1 cellular context compared by ENCODE assay signal in the genomic region with DNA sequence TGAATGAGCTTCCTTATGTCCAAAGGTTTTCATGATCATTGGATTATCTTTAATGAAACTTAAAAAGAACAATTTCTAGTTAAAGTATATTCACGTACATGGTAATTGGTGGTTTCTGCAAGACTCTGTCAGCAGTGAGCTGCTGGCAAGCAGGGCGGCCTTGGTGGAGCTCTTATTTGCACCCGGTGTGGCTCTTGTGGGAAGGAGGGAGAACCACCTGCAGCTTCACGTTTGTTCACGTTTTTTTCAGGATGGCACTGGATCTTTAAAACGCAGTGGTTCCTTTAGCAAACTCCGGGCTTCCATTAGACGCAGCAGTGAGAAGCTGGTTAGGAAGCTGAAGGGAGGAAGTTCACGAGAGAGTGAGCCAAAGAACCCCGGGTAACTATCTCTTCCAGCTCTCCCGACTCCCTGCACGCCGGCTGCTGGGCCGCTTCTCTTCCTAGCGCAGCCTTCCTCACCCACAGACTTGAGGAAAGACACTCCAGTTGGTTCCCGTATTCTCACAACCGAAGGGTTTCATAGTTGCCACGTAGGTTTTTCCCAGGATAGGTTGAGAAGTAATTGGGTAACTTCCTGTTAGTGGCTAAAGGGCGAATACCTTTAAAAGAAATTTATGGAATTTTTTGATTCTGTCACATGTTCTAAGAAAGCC.
TF ChIP-seq lines count a peak whose summit lies in the region.

No MANE protein-coding gene starts in this region.

TF ChIP-seq in GM23338, 12 proteins besides CTCF, POLR2A, EP300 and RAD21:
- TF ChIP-seq JUNB (IDR thresholded peaks at IDR 0.05; ENCODE audit: unreplicated experiment) (no peak), NANOG (IDR thresholded peaks at IDR 0.05; ENCODE audit: borderline replicate concordance) (no peak), ZNF331 (CRISPR knock-in tag; IDR thresholded peaks at IDR 0.05; ENCODE audit: low read depth) (no peak), CREB1 (CRISPR knock-in tag; IDR thresholded peaks at IDR 0.05; ENCODE audit: low read depth) (no peak), ZNF114 (CRISPR knock-in tag; IDR thresholded peaks at IDR 0.05) (no peak), STAT1 (IDR thresholded peaks at IDR 0.05; ENCODE audit: unreplicated experiment) (no peak), EZH2 (IDR thresholded peaks at IDR 0.05; ENCODE audit: low read depth, unreplicated experiment) (no peak), EZH2phosphoT487 (IDR thresholded peaks at IDR 0.05; ENCODE audit: unreplicated experiment) (no peak), POLR2AphosphoS5 (IDR thresholded peaks at IDR 0.05; ENCODE audit: low read depth) (no peak)
- TF ChIP-seq, protein P1, sequence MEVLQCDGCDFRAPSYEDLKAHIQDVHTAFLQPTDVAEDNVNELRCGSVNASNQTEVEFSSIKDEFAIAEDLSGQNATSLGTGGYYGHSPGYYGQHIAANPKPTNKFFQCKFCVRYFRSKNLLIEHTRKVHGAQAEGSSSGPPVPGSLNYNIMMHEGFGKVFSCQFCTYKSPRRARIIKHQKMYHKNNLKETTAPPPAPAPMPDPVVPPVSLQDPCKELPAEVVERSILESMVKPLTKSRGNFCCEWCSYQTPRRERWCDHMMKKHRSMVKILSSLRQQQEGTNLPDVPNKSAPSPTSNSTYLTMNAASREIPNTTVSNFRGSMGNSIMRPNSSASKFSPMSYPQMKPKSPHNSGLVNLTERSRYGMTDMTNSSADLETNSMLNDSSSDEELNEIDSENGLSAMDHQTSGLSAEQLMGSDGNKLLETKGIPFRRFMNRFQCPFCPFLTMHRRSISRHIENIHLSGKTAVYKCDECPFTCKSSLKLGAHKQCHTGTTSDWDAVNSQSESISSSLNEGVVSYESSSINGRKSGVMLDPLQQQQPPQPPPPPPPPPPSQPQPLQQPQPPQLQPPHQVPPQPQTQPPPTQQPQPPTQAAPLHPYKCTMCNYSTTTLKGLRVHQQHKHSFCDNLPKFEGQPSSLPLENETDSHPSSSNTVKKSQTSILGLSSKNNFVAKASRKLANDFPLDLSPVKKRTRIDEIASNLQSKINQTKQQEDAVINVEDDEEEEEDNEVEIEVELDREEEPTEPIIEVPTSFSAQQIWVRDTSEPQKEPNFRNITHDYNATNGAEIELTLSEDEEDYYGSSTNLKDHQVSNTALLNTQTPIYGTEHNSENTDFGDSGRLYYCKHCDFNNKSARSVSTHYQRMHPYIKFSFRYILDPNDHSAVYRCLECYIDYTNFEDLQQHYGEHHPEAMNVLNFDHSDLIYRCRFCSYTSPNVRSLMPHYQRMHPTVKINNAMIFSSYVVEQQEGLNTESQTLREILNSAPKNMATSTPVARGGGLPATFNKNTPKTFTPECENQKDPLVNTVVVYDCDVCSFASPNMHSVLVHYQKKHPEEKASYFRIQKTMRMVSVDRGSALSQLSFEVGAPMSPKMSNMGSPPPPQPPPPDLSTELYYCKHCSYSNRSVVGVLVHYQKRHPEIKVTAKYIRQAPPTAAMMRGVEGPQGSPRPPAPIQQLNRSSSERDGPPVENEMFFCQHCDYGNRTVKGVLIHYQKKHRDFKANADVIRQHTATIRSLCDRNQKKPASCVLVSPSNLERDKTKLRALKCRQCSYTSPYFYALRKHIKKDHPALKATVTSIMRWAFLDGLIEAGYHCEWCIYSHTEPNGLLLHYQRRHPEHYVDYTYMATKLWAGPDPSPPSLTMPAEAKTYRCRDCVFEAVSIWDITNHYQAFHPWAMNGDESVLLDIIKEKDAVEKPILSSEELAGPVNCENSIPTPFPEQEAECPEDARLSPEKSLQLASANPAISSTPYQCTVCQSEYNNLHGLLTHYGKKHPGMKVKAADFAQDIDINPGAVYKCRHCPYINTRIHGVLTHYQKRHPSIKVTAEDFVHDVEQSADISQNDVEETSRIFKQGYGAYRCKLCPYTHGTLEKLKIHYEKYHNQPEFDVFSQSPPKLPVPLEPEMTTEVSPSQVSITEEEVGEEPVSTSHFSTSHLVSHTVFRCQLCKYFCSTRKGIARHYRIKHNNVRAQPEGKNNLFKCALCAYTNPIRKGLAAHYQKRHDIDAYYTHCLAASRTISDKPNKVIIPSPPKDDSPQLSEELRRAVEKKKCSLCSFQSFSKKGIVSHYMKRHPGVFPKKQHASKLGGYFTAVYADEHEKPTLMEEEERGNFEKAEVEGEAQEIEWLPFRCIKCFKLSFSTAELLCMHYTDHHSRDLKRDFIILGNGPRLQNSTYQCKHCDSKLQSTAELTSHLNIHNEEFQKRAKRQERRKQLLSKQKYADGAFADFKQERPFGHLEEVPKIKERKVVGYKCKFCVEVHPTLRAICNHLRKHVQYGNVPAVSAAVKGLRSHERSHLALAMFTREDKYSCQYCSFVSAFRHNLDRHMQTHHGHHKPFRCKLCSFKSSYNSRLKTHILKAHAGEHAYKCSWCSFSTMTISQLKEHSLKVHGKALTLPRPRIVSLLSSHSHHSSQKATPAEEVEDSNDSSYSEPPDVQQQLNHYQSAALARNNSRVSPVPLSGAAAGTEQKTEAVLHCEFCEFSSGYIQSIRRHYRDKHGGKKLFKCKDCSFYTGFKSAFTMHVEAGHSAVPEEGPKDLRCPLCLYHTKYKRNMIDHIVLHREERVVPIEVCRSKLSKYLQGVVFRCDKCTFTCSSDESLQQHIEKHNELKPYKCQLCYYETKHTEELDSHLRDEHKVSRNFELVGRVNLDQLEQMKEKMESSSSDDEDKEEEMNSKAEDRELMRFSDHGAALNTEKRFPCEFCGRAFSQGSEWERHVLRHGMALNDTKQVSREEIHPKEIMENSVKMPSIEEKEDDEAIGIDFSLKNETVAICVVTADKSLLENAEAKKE (CRISPR knock-in tag; IDR thresholded peaks at IDR 0.05), result no peak
- TF ChIP-seq, protein P2, sequence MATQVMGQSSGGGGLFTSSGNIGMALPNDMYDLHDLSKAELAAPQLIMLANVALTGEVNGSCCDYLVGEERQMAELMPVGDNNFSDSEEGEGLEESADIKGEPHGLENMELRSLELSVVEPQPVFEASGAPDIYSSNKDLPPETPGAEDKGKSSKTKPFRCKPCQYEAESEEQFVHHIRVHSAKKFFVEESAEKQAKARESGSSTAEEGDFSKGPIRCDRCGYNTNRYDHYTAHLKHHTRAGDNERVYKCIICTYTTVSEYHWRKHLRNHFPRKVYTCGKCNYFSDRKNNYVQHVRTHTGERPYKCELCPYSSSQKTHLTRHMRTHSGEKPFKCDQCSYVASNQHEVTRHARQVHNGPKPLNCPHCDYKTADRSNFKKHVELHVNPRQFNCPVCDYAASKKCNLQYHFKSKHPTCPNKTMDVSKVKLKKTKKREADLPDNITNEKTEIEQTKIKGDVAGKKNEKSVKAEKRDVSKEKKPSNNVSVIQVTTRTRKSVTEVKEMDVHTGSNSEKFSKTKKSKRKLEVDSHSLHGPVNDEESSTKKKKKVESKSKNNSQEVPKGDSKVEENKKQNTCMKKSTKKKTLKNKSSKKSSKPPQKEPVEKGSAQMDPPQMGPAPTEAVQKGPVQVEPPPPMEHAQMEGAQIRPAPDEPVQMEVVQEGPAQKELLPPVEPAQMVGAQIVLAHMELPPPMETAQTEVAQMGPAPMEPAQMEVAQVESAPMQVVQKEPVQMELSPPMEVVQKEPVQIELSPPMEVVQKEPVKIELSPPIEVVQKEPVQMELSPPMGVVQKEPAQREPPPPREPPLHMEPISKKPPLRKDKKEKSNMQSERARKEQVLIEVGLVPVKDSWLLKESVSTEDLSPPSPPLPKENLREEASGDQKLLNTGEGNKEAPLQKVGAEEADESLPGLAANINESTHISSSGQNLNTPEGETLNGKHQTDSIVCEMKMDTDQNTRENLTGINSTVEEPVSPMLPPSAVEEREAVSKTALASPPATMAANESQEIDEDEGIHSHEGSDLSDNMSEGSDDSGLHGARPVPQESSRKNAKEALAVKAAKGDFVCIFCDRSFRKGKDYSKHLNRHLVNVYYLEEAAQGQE (IDR thresholded peaks at IDR 0.05; ENCODE audit: unreplicated experiment), result no peak
- TF ChIP-seq, protein P3, sequence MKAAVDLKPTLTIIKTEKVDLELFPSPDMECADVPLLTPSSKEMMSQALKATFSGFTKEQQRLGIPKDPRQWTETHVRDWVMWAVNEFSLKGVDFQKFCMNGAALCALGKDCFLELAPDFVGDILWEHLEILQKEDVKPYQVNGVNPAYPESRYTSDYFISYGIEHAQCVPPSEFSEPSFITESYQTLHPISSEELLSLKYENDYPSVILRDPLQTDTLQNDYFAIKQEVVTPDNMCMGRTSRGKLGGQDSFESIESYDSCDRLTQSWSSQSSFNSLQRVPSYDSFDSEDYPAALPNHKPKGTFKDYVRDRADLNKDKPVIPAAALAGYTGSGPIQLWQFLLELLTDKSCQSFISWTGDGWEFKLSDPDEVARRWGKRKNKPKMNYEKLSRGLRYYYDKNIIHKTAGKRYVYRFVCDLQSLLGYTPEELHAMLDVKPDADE (IDR thresholded peaks at IDR 0.05), result no peak
